In genomic region chr12:109756457-109756856, GRCh38 we compare ENCODE assay signal across 20 cellular contexts. TPM values are rescaled to one million over a fixed set of nuclear protein-coding genes. Genes with fewer than 3 reads are reported as not detected.
DNase-seq lines count a peak whose midpoint lies in the region; ATAC-seq, FAIRE-seq and TF ChIP-seq lines count a peak whose summit lies in the region.
"Had no signal": no experiment of that assay in that cellular context is flagged by ENCODE, and none has a peak within 500 bp of the region (broad histone marks: within the 10 kb centered on the region; RNA-seq: fewer than 3 reads in every experiment).

No MANE protein-coding gene starts in this region.

- POLR2A ChIA-PET in SK-N-SH (lab: Yijun Ruan, JAX) (no interaction called here), K562 (lab: Yijun Ruan, JAX) (no interaction called here)

- H3K36me3 ChIP-seq in SK-N-SH (replicated peaks in 1 of 2; ENCODE audit: control insufficient read depth in 1 of 2, insufficient read depth in 2 of 2, low read length in 1 of 2) (no peaks in the 10 kb centered on the region), K562 (ENCODE audit: control insufficient read depth, insufficient read depth, low read length) (no peaks in the 10 kb centered on the region), lower lobe of right lung (no peaks in the 10 kb centered on the region)
- H3K36me3 ChIP-seq: BLaER1 treated with 17β-estradiol and CSF1 and Interleukin-3, amounts not matched to agents 10 nM and 100 nM had no signal

- no peak for FAIRE-seq in K562 (lab: Jason Lieb, UNC)
- FAIRE-seq: A549, D721Med, G401.6, GM12891, GM18507 had no signal

- H3K27ac ChIP-seq in SK-N-SH (ENCODE audit: low read depth in 2 of 2, low read length in 1 of 2) (no peak overlapping the region), K562 (ENCODE audit: extremely low read depth, low read depth, low read length) (no peak overlapping the region), lower lobe of right lung (no peak overlapping the region)
- H3K27ac ChIP-seq: 22Rv1; A549; BLaER1 treated with 17β-estradiol and CSF1 and Interleukin-3, amounts not matched to agents 10 nM and 100 nM; C4-2B had no signal

- no peaks in the 10 kb centered on the region for H3F3A ChIP-seq in SK-N-SH (replicated peaks; ENCODE audit: insufficient read depth)

- no peaks in the 10 kb centered on the region for H3K9me2 ChIP-seq in SK-N-SH

- H3K4me3 ChIP-seq in SK-N-SH (ENCODE audit: low read depth in 2 of 2, low read length in 1 of 2): no peak overlapping the region
- H3K4me3 ChIP-seq in K562: no peak overlapping the region
- no peak overlapping the region for H3K4me3 ChIP-seq in lower lobe of right lung
- H3K4me3 ChIP-seq: A549; BLaER1 treated with 17β-estradiol and CSF1 and Interleukin-3, amounts not matched to agents 10 nM and 100 nM had no signal

- TF ChIP-seq EP300 in SK-N-SH (IDR thresholded peaks at IDR 0.05; ENCODE audit: borderline replicate concordance in 1 of 2, low read depth in 1 of 2, low read length in 1 of 2) (no peak), K562 (IDR thresholded peaks at IDR 0.05; ENCODE audit: low read length) (no peak)

- no peaks in the 10 kb centered on the region for H3K27me3 ChIP-seq in SK-N-SH (ENCODE audit: insufficient read depth)
- H3K27me3 ChIP-seq in K562 (ENCODE audit: control insufficient read depth in 2 of 2, insufficient read depth in 2 of 2, low read length in 2 of 2): peaks cover 12 to 41% of the 10 kb centered on the region in 2 experiments; a peak in 3 of 5 replicates
- no peaks in the 10 kb centered on the region for H3K27me3 ChIP-seq in lower lobe of right lung (ENCODE audit: low read depth)
- H3K27me3 ChIP-seq: BLaER1 treated with 17β-estradiol and CSF1 and Interleukin-3, amounts not matched to agents 10 nM and 100 nM had no signal

- H3K9me3 ChIP-seq in SK-N-SH (peaks cover 14% of the 10 kb centered on the region; the same call in 1 of the 2 replicates), K562 (replicated peaks; ENCODE audit: control insufficient read depth, insufficient read depth, low read depth, low read length) (peaks cover 3% of the 10 kb centered on the region; the same call in 1 of the 2 replicates), lower lobe of right lung (peaks cover 17% of the 10 kb centered on the region)

- CTCF ChIA-PET in SK-N-SH (lab: Yijun Ruan, JAX): interaction anchor here (1.5 kb wide), 1 partner anchor 18 kb away, joined by 6 read pairs; no protein-coding TSS in a partner anchor
- CTCF ChIA-PET in K562 (lab: Yijun Ruan, JAX; ENCODE audit: low intra/inter-chr PET ratio): no interaction called here

- no peaks in the 10 kb centered on the region for H3K9me1 ChIP-seq in K562 (ENCODE audit: control insufficient read depth, insufficient read depth, low read length)

- TF ChIP-seq POLR2A in K562 (conservative IDR thresholded peaks at IDR 0.05) (no peak), GM18505 (IDR thresholded peaks at IDR 0.05; ENCODE audit: borderline replicate concordance, extremely low read depth, insufficient read depth, insufficient read length) (no peak)

- no peak for TF ChIP-seq CTCF in SK-N-SH (IDR thresholded peaks at IDR 0.05)
- TF ChIP-seq CTCF in K562 (IDR thresholded peaks at IDR 0.05 in 2 of 3, conservative IDR thresholded peaks at IDR 0.05 in 1 of 3; ENCODE audit: insufficient read depth in 2 of 3, low read depth in 1 of 3, low read length in 3 of 3): no peak
- TF ChIP-seq CTCF in lower lobe of right lung (IDR thresholded peaks at IDR 0.05): no peak

- H3K9ac ChIP-seq in SK-N-SH (no peak overlapping the region), K562 (ENCODE audit: insufficient read depth in 1 of 2, low read depth in 2 of 2, low read length in 2 of 2) (no peak overlapping the region)
- H3K9ac ChIP-seq: BLaER1 treated with 17β-estradiol and CSF1 and Interleukin-3, amounts not matched to agents 10 nM and 100 nM had no signal

- in situ Hi-C loops in K562 (cut with MboI): no loop called here

- no TSS peak for BruUV-seq in K562 (replicated peaks; lab: Mats Ljungman, UMichigan)

- WGBS in SK-N-SH (ENCODE audit: low lambda C conversion rate): 39% methylated on average over 1 of the region's 1 CpG
- 0% methylated on average over 1 of the region's 1 CpG for WGBS in K562 (ENCODE audit: insufficient coverage, low coverage, missing lambda C conversion rate)

- TF ChIP-seq RAD21 in SK-N-SH (IDR thresholded peaks at IDR 0.05; ENCODE audit: low read length): no peak
- no peak for TF ChIP-seq RAD21 in K562 (CRISPR knock-in tag; conservative IDR thresholded peaks at IDR 0.05 in 1 of 2, IDR thresholded peaks at IDR 0.05 in 1 of 2)

- H3K4me2 ChIP-seq in SK-N-SH (no peak overlapping the region), K562 (ENCODE audit: insufficient read depth, low read length) (no peak overlapping the region)
- H3K4me2 ChIP-seq: A549; BLaER1 treated with 17β-estradiol and CSF1 and Interleukin-3, amounts not matched to agents 10 nM and 100 nM had no signal

- intact Hi-C loops in K562 (cut with micrococcal nuclease) (no loop called here), lower lobe of right lung (cut with DNase I) (no loop called here)

- no peak for DNase-seq in SK-N-SH
- DNase-seq in K562 (ENCODE audit: extremely low read depth in 1 of 4, low spot score in 3 of 4): no peak
- no peak for DNase-seq in lower lobe of right lung
- DNase-seq: AML-193; Caco-2; Calu3; CD4-positive, alpha-beta T cell; CD8-positive, alpha-beta T cell; DMS79 treated with DMSO at 0.1 percent for 48 hours; GF-D8 had no signal

- H3K4me1 ChIP-seq in SK-N-SH (ENCODE audit: control insufficient read depth in 1 of 2, insufficient read depth in 2 of 2, low read depth in 1 of 2, low read length in 1 of 2) (peaks cover 0 to 68% of the 10 kb centered on the region in 2 experiments; a peak in 2 of 4 replicates), K562 (replicated peaks in 1 of 2; ENCODE audit: control insufficient read depth in 2 of 2, insufficient read depth in 2 of 2, low read length in 2 of 2) (no peaks in the 10 kb centered on the region; a peak in 1 of 5 replicates), lower lobe of right lung (peaks cover 11% of the 10 kb centered on the region)
- H3K4me1 ChIP-seq: A549, Caco-2 had no signal

- H2AFZ ChIP-seq in SK-N-SH (ENCODE audit: low read depth) (no peak overlapping the region), K562 (ENCODE audit: low read depth, low read length) (no peak overlapping the region)

- no peaks in the 10 kb centered on the region for H4K20me1 ChIP-seq in SK-N-SH (ENCODE audit: insufficient read depth)
- H4K20me1 ChIP-seq in K562 (replicated peaks; ENCODE audit: control insufficient read depth, insufficient read depth, low read length): no peaks in the 10 kb centered on the region; the same call in 1 of the 2 replicates

- no peaks in the 10 kb centered on the region for H3K79me2 ChIP-seq in SK-N-SH (ENCODE audit: insufficient read depth)
- no peaks in the 10 kb centered on the region for H3K79me2 ChIP-seq in K562 (ENCODE audit: control insufficient read depth, insufficient read depth, low read length)

- ATAC-seq in SK-N-SH treated with all-trans-retinoic acid at 6 μM for 48 hours: no peak
- no peak for ATAC-seq in K562
- no peak for ATAC-seq in GM18505 (IDR thresholded peaks at IDR 0.05; ENCODE audit: unreplicated experiment)
- ATAC-seq in lower lobe of right lung: no peak
- ATAC-seq: A549; CD8-positive, alpha-beta T cell had no signal

TF ChIP-seq in SK-N-SH treated with all-trans-retinoic acid at 6 μM for 48 hours, 23 proteins besides CTCF, POLR2A, EP300 and RAD21:
- TF ChIP-seq ZNF8 (CRISPR knock-in tag; IDR thresholded peaks at IDR 0.05) (0 out of 2 replicates have a peak, but pooled peaks have one; percentile 43), TOX (CRISPR knock-in tag; IDR thresholded peaks at IDR 0.05; ENCODE audit: borderline replicate concordance) (no peak)

TF ChIP-seq in SK-N-SH, 30 proteins besides CTCF, POLR2A, EP300 and RAD21 (continues in another document):
- TF ChIP-seq NFIC (IDR thresholded peaks at IDR 0.05; ENCODE audit: borderline replicate concordance): no peak
- no peak for TF ChIP-seq USF1 (IDR thresholded peaks at IDR 0.05; ENCODE audit: borderline replicate concordance, low read depth)

TF ChIP-seq in K562, 482 proteins besides CTCF, POLR2A, EP300 and RAD21 (continues in another document):
- TF ChIP-seq ZNF280A (IDR thresholded peaks at IDR 0.05; ENCODE audit: low read depth, partially characterized antibody): peak; percentile 15
- peak; percentile 89 for TF ChIP-seq ZNF324 (CRISPR knock-in tag; IDR thresholded peaks at IDR 0.05)

RNA-seq across cellular contexts. Expression of gene FAM222A, which starts 42.8 kb away (rescaled TPM):
- polyA plus RNA-seq in SK-N-SH (2012; rRNA removed) (1.6 and 4.2 TPM in 2 replicates), K562 (2011; rRNA removed) (0.04 and 0.05 TPM in 2 replicates), K562 (2014; fragmentation: Illumina TruSeq; extraction: Trizol) (0.10 and 0.18 TPM in 2 replicates), K562 (2014; fragmentation: Nextera tagmentation; extraction: Ambion mirVana) (under 1 TPM in 1 of 2 experiments, not detected in 1; 0.03 TPM), K562 (2014; rRNA removed) (0.11 and 0.36 TPM in 2 replicates)
- polyA plus RNA-seq in SK-N-SH (2012; cell fraction: cytosol; rRNA removed): 1.7 and 4.1 TPM in 2 replicates
- 1.6 and 3.1 TPM in 2 replicates for polyA plus RNA-seq in SK-N-SH (2012; cell fraction: nucleus; rRNA removed)
- total RNA-seq in K562 (2011; cell fraction: chromatin; rRNA removed; ENCODE audit: low replicate concordance): 0.21 TPM in 1 of 2 replicates, not detected in the other
- total RNA-seq in K562 (2011; cell fraction: nucleolus; rRNA removed): 0.33 and 0.39 TPM in 2 replicates
- total RNA-seq in K562 (2011; cell fraction: nucleoplasm; rRNA removed): not detected in 2 replicates
- total RNA-seq in K562 (2014; rRNA removed) (0.14 and 0.49 TPM in 2 replicates), K562 (2014; rRNA removed; fragmentation: Illumina TruSeq; extraction: Trizol) (0.06 and 0.07 TPM in 2 replicates), K562 (2015; rRNA removed; fragmentation: Illumina TruSeq; extraction: Trizol) (0.26 and 0.36 TPM in 2 replicates), K562 (2021) (0.29 and 0.83 TPM in 2 replicates), lower lobe of right lung (2.4 TPM)
- 0.10 and 0.46 TPM in 2 replicates for polyA plus RNA-seq in K562 (2011; cell fraction: cytosol; rRNA removed)
- 0.06 and 0.18 TPM in 2 replicates for polyA plus RNA-seq in K562 (2011; cell fraction: nucleus; rRNA removed)
- polyA plus RNA-seq in K562 (2012): 0.35 and 0.40 TPM in 2 replicates
- polyA minus RNA-seq in K562 (2011; rRNA and poly(A)+ RNA removed): 0.06 TPM in 1 of 2 replicates, not detected in the other
- polyA minus RNA-seq in K562 (2011; cell fraction: cytosol; rRNA and poly(A)+ RNA removed): 0.29 TPM in 1 of 2 replicates, not detected in the other
- 0.40 and 0.56 TPM in 2 replicates for polyA minus RNA-seq in K562 (2011; cell fraction: nucleus; rRNA and poly(A)+ RNA removed)
